Comparison of ENCODE assay signal across 9 cellular contexts in the genomic region with DNA sequence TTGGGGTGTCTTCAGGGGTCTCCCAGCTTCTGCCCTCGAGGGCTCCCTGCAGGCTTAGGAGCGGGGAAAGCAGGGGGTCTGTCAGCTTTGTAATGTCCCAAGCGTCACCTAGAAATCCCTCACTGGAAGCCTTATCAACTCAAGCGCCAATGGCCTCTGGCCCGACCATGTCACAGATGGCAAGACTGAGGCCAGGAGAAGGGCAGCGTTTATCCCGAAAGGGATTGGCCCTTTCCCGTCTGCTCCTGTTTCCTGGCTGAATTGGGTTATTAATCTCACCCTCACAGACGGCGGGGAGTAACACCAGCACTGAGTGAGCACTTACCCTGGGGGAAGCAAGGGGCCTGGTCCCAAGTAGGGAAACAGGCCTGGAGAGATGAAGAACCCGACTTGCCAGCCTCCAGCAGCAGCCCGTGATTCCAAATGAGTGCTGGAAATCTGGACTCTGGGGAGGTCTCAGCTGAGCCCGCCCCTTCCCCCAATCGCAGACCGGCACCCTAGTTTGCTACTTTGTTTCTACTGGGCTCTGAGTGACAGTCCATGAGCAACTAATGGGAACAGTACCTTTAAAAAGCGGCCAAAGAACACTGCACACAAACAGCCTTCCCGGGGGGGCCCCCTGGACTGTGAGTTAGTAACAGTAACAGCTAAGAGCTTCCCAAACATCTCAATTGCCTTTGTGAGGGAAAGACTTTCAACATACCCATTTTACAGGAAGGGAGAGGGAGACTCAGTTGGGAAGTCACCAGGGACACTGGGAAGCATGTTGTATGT. TPM values are rescaled to one million over a fixed set of nuclear protein-coding genes. Genes with fewer than 3 reads are reported as not detected.
DNase-seq lines count a peak whose midpoint lies in the region; ATAC-seq and TF ChIP-seq lines count a peak whose summit lies in the region.
"Had no signal": no experiment of that assay in that cellular context is flagged by ENCODE, and none has a peak within 500 bp of the region (broad histone marks: within the 10 kb centered on the region; RNA-seq: fewer than 3 reads in every experiment).

No MANE protein-coding gene starts in this region.

- H3K4me1 ChIP-seq in IMR-90 (ENCODE audit: control insufficient read depth, insufficient read depth, low read length), result peaks cover 24% of the 10 kb centered on the region
- peaks cover 31 to 33% of the 10 kb centered on the region in 2 donors for H3K4me1 ChIP-seq in adrenal gland (replicated peaks in 1 of 2)
- peaks cover 0 to 41% (median 33%) of the 10 kb centered on the region in 4 donors for H3K4me1 ChIP-seq in tibial nerve

- H3K36me3 ChIP-seq in IMR-90 (ENCODE audit: control insufficient read depth, insufficient read depth, low read length), result no peaks in the 10 kb centered on the region
- H3K36me3 ChIP-seq in adrenal gland (replicated peaks in 1 of 2), result no peaks in the 10 kb centered on the region
- no peaks in the 10 kb centered on the region for H3K36me3 ChIP-seq in tibial nerve
- H3K36me3 ChIP-seq: spleen had no signal

- peak overlapping the region; percentile 71 for H3K4ac ChIP-seq in IMR-90 (ENCODE audit: low read depth, low read length)

- CTCF ChIA-PET in IMR-90 (lab: Yijun Ruan, JAX), result interaction anchor here (0.6 to 1.2 kb wide), 4 partner anchors 140 to 202 kb away, joined by 3 to 5 read pairs (median 4); no protein-coding TSS in a partner anchor

- H3K79me1 ChIP-seq in IMR-90 (ENCODE audit: low read depth in 1 of 2, low read length in 2 of 2), result peaks cover 3 to 13% of the 10 kb centered on the region in 2 experiments; a peak in 3 of 4 replicates

- no peak for TF ChIP-seq RAD21 in IMR-90 (IDR thresholded peaks at IDR 0.05; ENCODE audit: low read length)

- H3K4me3 Mint-ChIP-seq in activated CD4-positive, alpha-beta T cell treated with anti-CD3 and anti-CD28 coated beads, Interleukin-2, amount 10 ng/mL, durations not matched to agents 24 days and 14 days, result no peak overlapping the region

- no peak overlapping the region for H3K4me2 ChIP-seq in IMR-90 (ENCODE audit: low read depth, low read length)

- H3K27ac ChIP-seq in IMR-90 (ENCODE audit: insufficient read depth, low read length), result no peak overlapping the region
- H3K27ac ChIP-seq in adrenal gland, result peak overlapping the region in 3 of 5 donors; percentile 83 to 93 (median 85)
- peak overlapping the region in 3 of 4 donors; percentile 43 to 98 (median 92) for H3K27ac ChIP-seq in tibial nerve

- ATAC-seq in IMR-90 (ENCODE audit: low read depth) (no peak), HG03460 (IDR thresholded peaks at IDR 0.05; ENCODE audit: unreplicated experiment) (no peak)
- ATAC-seq: HCT116 had no signal

- H3K27me3 Mint-ChIP-seq in activated CD4-positive, alpha-beta T cell treated with anti-CD3 and anti-CD28 coated beads, Interleukin-2, amount 10 ng/mL, durations not matched to agents 24 days and 14 days, result peaks cover 2% of the 10 kb centered on the region

- H4K20me1 ChIP-seq in IMR-90 (ENCODE audit: insufficient read depth, low read length), result peaks cover 22% of the 10 kb centered on the region

- BruUV-seq in IMR-90 (replicated peaks; lab: Mats Ljungman, UMichigan), result no TSS peak

- H2AK9ac ChIP-seq in IMR-90 (replicated peaks; ENCODE audit: low read depth, low read length, poor library complexity), result peak overlapping the region; percentile 96

- TF ChIP-seq CTCF in IMR-90 (conservative IDR thresholded peaks at IDR 0.05; ENCODE audit: low read depth, low read length) (no peak), adrenal gland (IDR thresholded peaks at IDR 0.05) (no peak), tibial nerve (IDR thresholded peaks at IDR 0.05) (no peak)

- H3K27me3 ChIP-seq in IMR-90 (ENCODE audit: control insufficient read depth, insufficient read depth, low read length) (no peaks in the 10 kb centered on the region), adrenal gland (no peaks in the 10 kb centered on the region), tibial nerve (no peaks in the 10 kb centered on the region)
- H3K27me3 ChIP-seq: spleen had no signal

- no peaks in the 10 kb centered on the region for H3K9me3 Mint-ChIP-seq in activated CD4-positive, alpha-beta T cell treated with anti-CD3 and anti-CD28 coated beads, Interleukin-2, amount 10 ng/mL, durations not matched to agents 24 days and 14 days

- DNase-seq in IMR-90, result no peak
- no peak for DNase-seq in adrenal gland
- peak; percentile 82 for DNase-seq in islet precursor cell
- DNase-seq in tibial nerve (ENCODE audit: low spot score in 2 of 2), result no peak
- DNase-seq in activated CD4-positive, alpha-beta T cell treated with anti-CD3 and anti-CD28 coated beads, Interleukin-2, amount 10 ng/mL, durations not matched to agents 24 days and 14 days, result no peak
- no peak for DNase-seq in NCI-H1694 treated with DMSO at 0.1 percent for 48 hours (lab: John Stamatoyannopoulos, UW)
- DNase-seq: spleen had no signal

- H3K4me1 Mint-ChIP-seq in activated CD4-positive, alpha-beta T cell treated with anti-CD3 and anti-CD28 coated beads, Interleukin-2, amount 10 ng/mL, durations not matched to agents 24 days and 14 days, result peaks cover 10% of the 10 kb centered on the region

- 0 out of 2 replicates have a peak overlapping the region, but pooled peaks have one; percentile 40 for H4K5ac ChIP-seq in IMR-90 (ENCODE audit: low read depth, low read length)

- H4K91ac ChIP-seq in IMR-90 (ENCODE audit: insufficient read depth, low read depth, low read length), result peak overlapping the region; percentile 38; the same call in 1 of the 2 replicates

- TF ChIP-seq POLR2A in IMR-90 (IDR thresholded peaks at IDR 0.05; ENCODE audit: low read depth, low read length) (no peak), adrenal gland (IDR thresholded peaks at IDR 0.05) (no peak), tibial nerve (IDR thresholded peaks at IDR 0.05) (no peak)

- H4K8ac ChIP-seq in IMR-90 (ENCODE audit: low read depth in 2 of 2, low read length in 2 of 2), result peak overlapping the region in 1 of 2 experiments; percentile 56; a peak in 1 of 4 replicates

- no peaks in the 10 kb centered on the region for H3K36me3 Mint-ChIP-seq in activated CD4-positive, alpha-beta T cell treated with anti-CD3 and anti-CD28 coated beads, Interleukin-2, amount 10 ng/mL, durations not matched to agents 24 days and 14 days (ENCODE audit: low read depth)

- no peak overlapping the region for H3K23ac ChIP-seq in IMR-90 (ENCODE audit: low read depth, low read length)

- peak overlapping the region; percentile 89 for H2AFZ ChIP-seq in IMR-90 (replicated peaks; ENCODE audit: low read length, poor library complexity)

- no peak overlapping the region for H3K9ac ChIP-seq in IMR-90 (ENCODE audit: low read depth, low read length)

- no peak for TF ChIP-seq EP300 in tibial nerve (IDR thresholded peaks at IDR 0.05)

- peak overlapping the region; percentile 34; the same call in 1 of the 2 replicates for H3K18ac ChIP-seq in IMR-90 (ENCODE audit: low read depth, low read length)

- no peak overlapping the region for H3K27ac Mint-ChIP-seq in activated CD4-positive, alpha-beta T cell treated with anti-CD3 and anti-CD28 coated beads, Interleukin-2, amount 10 ng/mL, durations not matched to agents 24 days and 14 days

- 0 out of 2 replicates have a peak overlapping the region, but pooled peaks have one; percentile 13 for H3K14ac ChIP-seq in IMR-90 (replicated peaks; ENCODE audit: low read depth, low read length)

- H2BK15ac ChIP-seq in IMR-90 (ENCODE audit: low read depth, low read length), result peak overlapping the region; percentile 52; the same call in 1 of the 3 replicates

- H2BK20ac ChIP-seq in IMR-90 (ENCODE audit: low read depth, low read length), result peak overlapping the region; percentile 59

- H2BK120ac ChIP-seq in IMR-90 (ENCODE audit: low read depth, low read length), result peak overlapping the region; percentile 98

- peak overlapping the region; percentile 84 for H2AK5ac ChIP-seq in IMR-90 (ENCODE audit: low read depth, low read length)

- H3K4me3 ChIP-seq in IMR-90 (ENCODE audit: insufficient read depth, low read depth, low read length) (no peak overlapping the region), adrenal gland (no peak overlapping the region), tibial nerve (no peak overlapping the region)

- WGBS in IMR-90 (ENCODE audit: extremely low coverage in 2 of 2, insufficient read length in 1 of 2), 2 experiments, result 89% methylated on average over 3 of the region's 17 CpGs; no CpG with 5 or more reads in 1 of the 2 experiments
- WGBS in adrenal gland, 4 donors, result 84 to 91% (median 88%) methylated on average over 15 to 17 of the region's 17 CpGs
- 85 to 86% methylated on average over 17 of the region's 17 CpGs for WGBS in tibial nerve, 2 donors

- intact Hi-C loops in IMR-90 (cut with micrococcal nuclease), result loop anchor here (5.0 kb wide), 4 partner anchors 88 to 182 kb away; no protein-coding TSS in a partner anchor
- intact Hi-C loops in adrenal gland (cut with DNase I), result loop anchor here (5.0 to 10.0 kb wide), 3 partner anchors 108 to 198 kb away; no protein-coding TSS in a partner anchor
- intact Hi-C loops in activated CD4-positive, alpha-beta T cell treated with anti-CD3 and anti-CD28 coated beads, Interleukin-2, amount 10 ng/mL, durations not matched to agents 24 days and 14 days (cut with micrococcal nuclease), result loop anchor here (5.0 kb wide), 1 partner anchor 293 kb away; the partner anchor contains the start of gene SCARB1

- H3K9me1 ChIP-seq in IMR-90 (ENCODE audit: insufficient read depth, low read length), result peaks cover 3% of the 10 kb centered on the region; the same call in 1 of the 2 replicates

- POLR2A ChIA-PET in IMR-90 (lab: Charles Lee; ENCODE audit: unreplicated experiment), result no interaction called here

- H3K9me3 ChIP-seq in IMR-90 (ENCODE audit: control insufficient read depth, insufficient read depth, low read length) (no peaks in the 10 kb centered on the region), adrenal gland (replicated peaks in 1 of 3) (no peaks in the 10 kb centered on the region), tibial nerve (no peaks in the 10 kb centered on the region)
- H3K9me3 ChIP-seq: spleen had no signal

- in situ Hi-C loops in IMR-90 (cut with MboI; ENCODE audit: low sequenced_read_pairs), result loop anchor here (5.0 to 10.0 kb wide), 2 partner anchors 185 to 198 kb away; no protein-coding TSS in a partner anchor

- H2BK5ac ChIP-seq in IMR-90 (ENCODE audit: low read depth, low read length, poor library complexity, severe bottlenecking), result no peak overlapping the region

- no peak overlapping the region for H3K56ac ChIP-seq in IMR-90 (ENCODE audit: extremely low read depth, insufficient read depth, low read length)

- dilution Hi-C loops in IMR-90 (cut with HindIII; ENCODE audit: low sequenced_read_pairs, unreplicated experiment), result no loop called here

TF ChIP-seq in IMR-90, 13 proteins besides CTCF, POLR2A, EP300 and RAD21 (continues in another document):
- no peak for TF ChIP-seq MAFK (IDR thresholded peaks at IDR 0.05; ENCODE audit: low read depth, low read length)

RNA-seq across cellular contexts. Expression of gene NCOR2, which starts 2.1 kb away (rescaled TPM):
- total RNA-seq in IMR-90 (2012; rRNA removed), result 12.9 and 15.3 TPM in 2 replicates
- polyA plus RNA-seq in IMR-90 (2012; rRNA removed), result 40.8 and 50.2 TPM in 2 replicates
- 55.0 and 56.1 TPM in 2 replicates for polyA plus RNA-seq in IMR-90 (2012; cell fraction: cytosol; rRNA removed)
- polyA plus RNA-seq in IMR-90 (2012; cell fraction: nucleus; rRNA removed; ENCODE audit: low replicate concordance), result 151 and 276 TPM in 2 replicates
- total RNA-seq in adrenal gland, result 100 to 1,000 TPM in 7 of 8 donors, 10 to 100 TPM in 1; 85.3 to 243 (median 199) TPM
- 100 to 1,000 TPM in 1 of 3 donors, 10 to 100 TPM in 2; 28.3 to 194 (median 53.3) TPM for polyA plus RNA-seq in adrenal gland
- total RNA-seq in tibial nerve, result 100 to 1,000 TPM; 211 to 265 (median 225) TPM
- 125 and 128 TPM in 2 replicates for total RNA-seq in activated CD4-positive, alpha-beta T cell treated with anti-CD3 and anti-CD28 coated beads, Interleukin-2, amount 10 ng/mL, durations not matched to agents 24 days and 14 days
